ENCODE assay signal across 8 cellular contexts in the genomic region with DNA sequence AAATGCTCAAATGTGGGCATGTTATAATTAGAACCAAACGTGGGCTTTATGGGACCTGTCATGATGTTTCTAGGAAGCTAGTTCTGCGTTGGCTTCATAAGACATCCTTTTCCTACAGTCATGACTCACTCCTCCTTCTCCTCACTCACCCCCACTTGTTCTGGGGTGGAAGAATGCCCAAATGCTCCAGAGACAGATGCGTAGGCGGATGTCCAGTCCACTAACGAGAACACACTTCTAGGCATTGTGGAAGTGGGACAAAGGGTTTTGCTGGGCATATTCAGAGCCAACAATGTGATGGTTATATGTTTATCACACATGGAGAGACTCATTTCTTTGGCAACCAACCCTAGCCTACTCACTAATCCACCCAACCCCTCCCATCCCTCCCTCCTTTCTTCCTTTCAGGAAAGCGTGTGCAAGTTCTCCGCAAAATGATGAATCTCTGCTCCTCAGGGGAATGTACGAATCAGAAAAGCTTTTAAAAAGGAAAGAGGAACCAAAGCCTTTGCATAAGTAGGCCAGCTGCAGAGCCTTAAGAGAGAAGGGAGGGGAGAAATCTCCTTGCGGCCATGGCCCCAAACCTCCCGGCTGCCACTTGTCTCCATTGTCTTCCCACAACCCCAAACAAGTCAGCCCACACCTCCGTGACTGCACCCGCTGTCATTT.
A peak's percentile ranks its signal among the peaks of the same experiment; 100 is the strongest.
DNase-seq lines count a peak whose midpoint lies in the region; ATAC-seq, FAIRE-seq and TF ChIP-seq lines count a peak whose summit lies in the region.

No MANE protein-coding gene starts in this region.

- TF ChIP-seq EP300 in sigmoid colon (IDR thresholded peaks at IDR 0.05): peak in 2 of 4 donors; percentile 12 to 65

- H3K27me3 ChIP-seq in heart right ventricle (no peaks in the 10 kb centered on the region), sigmoid colon (no peaks in the 10 kb centered on the region)

- FAIRE-seq in GM19239 (lab: Jason Lieb, UNC): peak; percentile 75

- in situ Hi-C loops in GM13977 (cut with MboI; ENCODE audit: low pct_unique_long_range_greater_than_20kb, low sequenced_read_pairs, unreplicated experiment): no loop called here

- intact Hi-C loops in heart right ventricle (cut with DNase I) (loop anchor here in 4 of 10 donors (1.0 to 10.0 kb wide), 6 partner anchors 55 to 281 kb away; a partner anchor contains a TSS), sigmoid colon (cut with DNase I) (loop anchor here (2.0 kb wide), 1 partner anchor 121 kb away; no protein-coding TSS in a partner anchor)

- 10 to 50% (median 12%) methylated on average over 12 of the region's 12 CpGs for WGBS in adipose tissue, 3 donors
- 27 to 50% methylated on average over 12 of the region's 12 CpGs for WGBS in heart right ventricle, 2 donors
- 31 to 71% methylated on average over 12 of the region's 12 CpGs for WGBS in sigmoid colon, 2 donors

- no peak for TF ChIP-seq POLR2A in sigmoid colon (IDR thresholded peaks at IDR 0.05)

- TF ChIP-seq CTCF in AG09309 (IDR thresholded peaks at IDR 0.05; ENCODE audit: control insufficient read depth, insufficient read depth, low read depth, low read length, missing control alignments) (no peak), heart right ventricle (IDR thresholded peaks at IDR 0.05) (no peak), sigmoid colon (IDR thresholded peaks at IDR 0.05) (no peak), GM13977 (IDR thresholded peaks at IDR 0.05; ENCODE audit: extremely low read depth, insufficient read depth, missing control alignments) (no peak)

- ATAC-seq in HG03439 (IDR thresholded peaks at IDR 0.05; ENCODE audit: unreplicated experiment) (peak; percentile 63), heart right ventricle (peak; percentile 79 to 90 (median 87))

- DNase-seq in AG09309 (ENCODE audit: low read depth) (peak; percentile 99), GM19239 (ENCODE audit: insufficient read length, low spot score) (no peak), heart right ventricle (peak; percentile 31 to 85), sigmoid colon (peak; percentile 95), NCI-H1092 (lab: John Stamatoyannopoulos, UW) (no peak), GM13977 (ENCODE audit: low spot score) (no peak)

- peaks cover 0 to 59% (median 30%) of the 10 kb centered on the region in 9 donors for H3K4me1 ChIP-seq in heart right ventricle
- H3K4me1 ChIP-seq in sigmoid colon: peaks cover 0 to 29% (median 17%) of the 10 kb centered on the region in 4 donors

- H3K27ac ChIP-seq in adipose tissue (ENCODE audit: low read depth, low read length) (peak overlapping the region; percentile 88), heart right ventricle (peak overlapping the region; percentile 36 to 90 (median 80)), sigmoid colon (peak overlapping the region; percentile 72 to 85 (median 80))

- H3K4me3 ChIP-seq in AG09309 (ENCODE audit: control insufficient read depth, low read depth, low read length) (peak overlapping the region; percentile 29), heart right ventricle (peak overlapping the region in 6 of 10 donors; percentile 25 to 38 (median 31)), sigmoid colon (peak overlapping the region in 3 of 4 donors; percentile 18 to 26 (median 25))

- H3K9me3 ChIP-seq in heart right ventricle (no peaks in the 10 kb centered on the region), sigmoid colon (no peaks in the 10 kb centered on the region)

- no peaks in the 10 kb centered on the region for H3K36me3 ChIP-seq in heart right ventricle
- H3K36me3 ChIP-seq in sigmoid colon: no peaks in the 10 kb centered on the region

Comparison
In these comparisons a context has a peak if more than half of its experiments do, and no peak if none do; other contexts are left out.
1. DNase-seq: peak in AG09309 (single experiment), heart right ventricle (2 of 2) and sigmoid colon (single experiment); none in GM19239 (single experiment), NCI-H1092 (single experiment) and GM13977 (single experiment).
2. Peak in every context shown above with its lines, with median percentiles within 50 percentile points of each other: H3K4me3 ChIP-seq and H3K27ac ChIP-seq.